Comparison of ENCODE assay signal across 8 cellular contexts in genomic region chr9:117411547-117411946, GRCh38. TPM values are rescaled to one million over a fixed set of nuclear protein-coding genes. Genes with fewer than 3 reads are reported as not detected.
DNase-seq lines count a peak whose midpoint lies in the region; ATAC-seq and TF ChIP-seq lines count a peak whose summit lies in the region.

No MANE protein-coding gene starts in this region.

- DNase-seq in C1 segment of cervical spinal cord (lab: John Stamatoyannopoulos, UW) (peak in 11 of 14 donors; percentile 13 to 76 (median 54)), NCI-H526 (lab: John Stamatoyannopoulos, UW) (peak; percentile 69 to 90), endothelial cell (ENCODE audit: low spot score) (peak; percentile 79), NOMO-1 (lab: John Stamatoyannopoulos, UW; ENCODE audit: unreplicated experiment in 2 of 2) (no peak)
- DNase-seq in stimulated activated CD8-positive, alpha-beta memory T cell treated with anti-CD3 and anti-CD28 coated beads, Interleukin-4, amount 100 ng/mL, for 48 hours: no peak

- no peaks in the 10 kb centered on the region for H3K36me3 ChIP-seq in neural cell (ENCODE audit: insufficient read depth, low read length)

- H3K36me3 Mint-ChIP-seq in endothelial cell (ENCODE audit: low read depth, unreplicated experiment): no peaks in the 10 kb centered on the region
- no peaks in the 10 kb centered on the region for H3K36me3 Mint-ChIP-seq in activated T-helper 17 cell treated with anti-CD3 and anti-CD28 coated beads, Interleukin-2, amount 50 U/mL, for 72 hours (ENCODE audit: low read depth)

- no peak overlapping the region for H3K4me3 Mint-ChIP-seq in endothelial cell (ENCODE audit: unreplicated experiment)
- H3K4me3 Mint-ChIP-seq in activated T-helper 17 cell treated with anti-CD3 and anti-CD28 coated beads, Interleukin-2, amount 50 U/mL, for 72 hours: no peak overlapping the region

- H3K9me2 ChIP-seq in neural cell (ENCODE audit: insufficient read depth, low read length): no peaks in the 10 kb centered on the region

- no peaks in the 10 kb centered on the region for H3K9me3 ChIP-seq in neural cell (ENCODE audit: low read length)

- H4K20me1 ChIP-seq in neural cell (ENCODE audit: insufficient read depth): no peaks in the 10 kb centered on the region

- TF ChIP-seq CTCF in endothelial cell (IDR thresholded peaks at IDR 0.05; ENCODE audit: unreplicated experiment) (peak; percentile 83), neural cell (IDR thresholded peaks at IDR 0.05; ENCODE audit: poor library complexity, severe bottlenecking) (peak; percentile 56)

- no peak overlapping the region for H3K4me3 ChIP-seq in neural cell (ENCODE audit: low read length)

- peak; percentile 66 for ATAC-seq in GM19351 (IDR thresholded peaks at IDR 0.05; ENCODE audit: unreplicated experiment)
- ATAC-seq in activated T-helper 17 cell treated with anti-CD3 and anti-CD28 coated beads, Interleukin-2, amount 50 U/mL, for 72 hours (replicated peaks): no peak

- H3K27me3 ChIP-seq in neural cell (ENCODE audit: insufficient read depth, low read depth, low read length): peaks cover 31% of the 10 kb centered on the region

- no peak overlapping the region for H3K27ac ChIP-seq in neural cell (ENCODE audit: low read length)

- H3K79me2 ChIP-seq in neural cell (replicated peaks; ENCODE audit: insufficient read depth, low read length): no peaks in the 10 kb centered on the region

- H3K27me3 Mint-ChIP-seq in endothelial cell (ENCODE audit: unreplicated experiment): peaks cover 6% of the 10 kb centered on the region
- peaks cover 36% of the 10 kb centered on the region for H3K27me3 Mint-ChIP-seq in activated T-helper 17 cell treated with anti-CD3 and anti-CD28 coated beads, Interleukin-2, amount 50 U/mL, for 72 hours

- no peak overlapping the region for H3K9ac ChIP-seq in neural cell (ENCODE audit: low read length)

- no peak for TF ChIP-seq EP300 in neural cell (conservative IDR thresholded peaks at IDR 0.05; ENCODE audit: poor library complexity, severe bottlenecking)

- H2AFZ ChIP-seq in neural cell (ENCODE audit: low read depth, low read length): no peak overlapping the region

- peaks cover 21% of the 10 kb centered on the region for H3K4me1 Mint-ChIP-seq in endothelial cell (ENCODE audit: unreplicated experiment)
- no peaks in the 10 kb centered on the region for H3K4me1 Mint-ChIP-seq in activated T-helper 17 cell treated with anti-CD3 and anti-CD28 coated beads, Interleukin-2, amount 50 U/mL, for 72 hours

- H3K27ac Mint-ChIP-seq in endothelial cell (ENCODE audit: unreplicated experiment): no peak overlapping the region
- H3K27ac Mint-ChIP-seq in activated T-helper 17 cell treated with anti-CD3 and anti-CD28 coated beads, Interleukin-2, amount 50 U/mL, for 72 hours: no peak overlapping the region

- H3K9me3 Mint-ChIP-seq in endothelial cell (ENCODE audit: unreplicated experiment): no peaks in the 10 kb centered on the region
- peaks cover 3% of the 10 kb centered on the region for H3K9me3 Mint-ChIP-seq in activated T-helper 17 cell treated with anti-CD3 and anti-CD28 coated beads, Interleukin-2, amount 50 U/mL, for 72 hours

- TF ChIP-seq RAD21 in neural cell (conservative IDR thresholded peaks at IDR 0.05): peak; percentile 44

- H3F3A ChIP-seq in neural cell (ENCODE audit: insufficient read depth, low read length, poor library complexity, severe bottlenecking): peaks cover 5% of the 10 kb centered on the region

- H3K4me2 ChIP-seq in neural cell (ENCODE audit: low read length): no peak overlapping the region

TF ChIP-seq in neural cell, 6 proteins besides CTCF, POLR2A, EP300 and RAD21:
- peak; percentile 40 for TF ChIP-seq SMC3 (conservative IDR thresholded peaks at IDR 0.05; ENCODE audit: poor library complexity)
- TF ChIP-seq MXI1 (conservative IDR thresholded peaks at IDR 0.05; ENCODE audit: poor library complexity, severe bottlenecking): no peak
- no peak for TF ChIP-seq POLR2AphosphoS5 (IDR thresholded peaks at IDR 0.05)

RNA-seq across cellular contexts. Expression of gene ASTN2, which starts 3.3 kb away (rescaled TPM):
- 10.0 TPM for total RNA-seq in endothelial cell (ENCODE audit: unreplicated experiment)
- polyA plus RNA-seq in neural cell: 6.8 and 7.3 TPM in 2 replicates
- polyA minus RNA-seq in neural cell: 23.6 and 25.8 TPM in 2 replicates
- 1 to 10 TPM; 3.3 to 5.4 TPM for total RNA-seq in activated T-helper 17 cell treated with anti-CD3 and anti-CD28 coated beads, Interleukin-2, amount 50 U/mL, for 72 hours

Comparison
In these comparisons a context has a peak if more than half of its experiments do, and no peak if none do; other contexts are left out.
1. DNase-seq: peak in C1 segment of cervical spinal cord (11 of 14), NCI-H526 (2 of 2) and endothelial cell (single experiment); none in NOMO-1 (0 of 2) and stimulated activated CD8-positive, alpha-beta memory T cell treated with anti-CD3 and anti-CD28 coated beads, Interleukin-4, amount 100 ng/mL, for 48 hours (single experiment).